In genomic region chr18:36580266-36580665, GRCh38 we compare ENCODE assay signal across 1 cellular context.
A peak's percentile ranks its signal among the peaks of the same experiment; 100 is the strongest.
TF ChIP-seq lines count a peak whose summit lies in the region.

No MANE protein-coding gene starts in this region.

TF ChIP-seq in GM12878, 131 proteins besides CTCF, POLR2A, EP300 and RAD21:
- TF ChIP-seq ZNF592 (IDR thresholded peaks at IDR 0.05) (no peak), CREM (IDR thresholded peaks at IDR 0.05; ENCODE audit: low read depth) (peak; percentile 11; the same call in 1 of the 2 replicates), CREB1 (IDR thresholded peaks at IDR 0.05; ENCODE audit: low read depth) (peak; percentile 25; the same call in 1 of the 2 replicates)
